Comparison of ENCODE assay signal across 16 cellular contexts in the genomic region with DNA sequence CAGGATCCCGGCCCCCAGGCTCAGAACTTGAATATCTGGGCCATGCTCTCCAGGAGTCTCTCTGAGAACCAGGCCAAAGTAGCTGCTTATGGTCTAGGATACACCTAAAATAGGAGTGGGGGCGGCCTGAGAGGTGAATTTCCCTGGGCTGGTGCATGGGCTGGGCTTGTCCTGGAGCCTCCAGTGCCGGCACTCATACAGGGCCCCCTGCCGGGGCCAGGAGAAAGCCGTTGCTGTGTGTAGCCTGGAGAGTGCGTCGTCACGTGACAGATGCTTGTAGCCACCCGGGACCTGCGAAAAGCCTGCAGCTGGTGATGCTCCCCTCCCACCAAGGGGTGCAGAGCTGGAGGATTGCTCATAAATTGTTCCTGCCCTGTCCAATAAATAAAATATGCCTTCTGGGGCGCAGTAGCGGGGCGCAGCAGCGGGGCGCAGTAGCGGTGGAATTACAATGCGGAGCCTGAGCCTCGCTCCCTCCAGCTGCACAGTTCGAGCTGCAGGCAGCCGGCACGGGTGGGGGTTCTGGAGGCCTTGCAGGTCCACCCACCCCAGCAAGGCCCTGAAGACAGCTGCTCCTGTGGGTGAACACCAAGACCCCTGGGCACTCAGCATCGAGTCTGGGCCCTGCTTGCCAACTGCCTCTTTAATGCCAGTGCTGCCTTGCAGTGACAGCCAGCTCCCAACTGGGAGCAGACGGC.
A peak's percentile ranks its signal among the peaks of the same experiment; 100 is the strongest.
DNase-seq lines count a peak whose midpoint lies in the region; ATAC-seq, FAIRE-seq and TF ChIP-seq lines count a peak whose summit lies in the region.
"Had no signal": no experiment of that assay in that cellular context is flagged by ENCODE, and none has a peak within 500 bp of the region (broad histone marks: within the 10 kb centered on the region; RNA-seq: fewer than 3 reads in every experiment).

No MANE protein-coding gene starts in this region.

- no peaks in the 10 kb centered on the region for H4K20me1 ChIP-seq in K562 (replicated peaks; ENCODE audit: control insufficient read depth, insufficient read depth, low read length)

- H3K9me3 ChIP-seq in K562 (replicated peaks; ENCODE audit: control insufficient read depth, insufficient read depth, low read depth, low read length) (no peaks in the 10 kb centered on the region), lower lobe of right lung (no peaks in the 10 kb centered on the region)
- H3K9me3 ChIP-seq: HAP-1 had no signal

- H3K9ac ChIP-seq in K562 (ENCODE audit: insufficient read depth in 1 of 2, low read depth in 2 of 2, low read length in 2 of 2), result no peak overlapping the region

- TF ChIP-seq EP300 in K562 (IDR thresholded peaks at IDR 0.05; ENCODE audit: low read length), result no peak

- no peaks in the 10 kb centered on the region for H3K9me3 Mint-ChIP-seq in type B pancreatic cell

- DNase-seq in Right ventricle myocardium superior (peak; percentile 37), left cardiac atrium (no peak), K562 (ENCODE audit: extremely low read depth in 1 of 4, low spot score in 3 of 4) (peak; percentile 15 to 38 (median 26)), lower lobe of right lung (peak; percentile 29), type B pancreatic cell (ENCODE audit: extremely low spot score, unreplicated experiment) (no peak), NCI-H2196 treated with DMSO at 0.1 percent for 48 hours (lab: John Stamatoyannopoulos, UW; ENCODE audit: unreplicated experiment) (no peak)
- no peak for DNase-seq in stimulated activated CD4-positive, alpha-beta T cell treated with anti-CD3 and anti-CD28 coated beads, Interleukin-2, amount 100 ng/mL, for 24 hours
- DNase-seq: EL; left colon; NCI-H187; stimulated activated CD4-positive, alpha-beta T cell treated with anti-CD3 and anti-CD28 coated beads, Interleukin-1b, Interleukin-23, amount 100 ng/mL, for 48 hours; stimulated activated naive CD4-positive, alpha-beta T cell had no signal

- ATAC-seq in Right ventricle myocardium superior (ENCODE audit: poor library complexity), result no peak
- ATAC-seq in left cardiac atrium, result no peak
- peak; percentile 92 for ATAC-seq in K562
- peak in 1 of 2 donors; percentile 26 for ATAC-seq in lower lobe of right lung
- no peak for ATAC-seq in GM18909 (IDR thresholded peaks at IDR 0.05; ENCODE audit: poor library complexity, unreplicated experiment)
- ATAC-seq: left colon had no signal

- intact Hi-C loops in Right ventricle myocardium superior (cut with DNase I) (no loop called here), left cardiac atrium (cut with DNase I) (no loop called here), K562 (cut with micrococcal nuclease) (no loop called here), lower lobe of right lung (cut with DNase I) (no loop called here)

- H3K27ac ChIP-seq in K562 (ENCODE audit: extremely low read depth, low read depth, low read length), result no peak overlapping the region
- H3K27ac ChIP-seq in lower lobe of right lung, result no peak overlapping the region

- no TSS peak for BruUV-seq in K562 (replicated peaks; lab: Mats Ljungman, UMichigan)

- no peak overlapping the region for H3K4me3 Mint-ChIP-seq in type B pancreatic cell
- H3K4me3 Mint-ChIP-seq: activated naive CD8-positive, alpha-beta T cell; IgD-negative memory B cell had no signal

- H3K4me2 ChIP-seq in K562 (ENCODE audit: insufficient read depth, low read length), result no peak overlapping the region

- no peak for FAIRE-seq in K562 (lab: Jason Lieb, UNC)

- peak in 2 of 3 experiments; percentile 19 to 32; a peak in 3 of 6 replicates for TF ChIP-seq CTCF in K562 (IDR thresholded peaks at IDR 0.05 in 2 of 3, conservative IDR thresholded peaks at IDR 0.05 in 1 of 3; ENCODE audit: insufficient read depth in 2 of 3, low read depth in 1 of 3, low read length in 3 of 3)
- TF ChIP-seq CTCF in lower lobe of right lung (IDR thresholded peaks at IDR 0.05), result no peak
- TF ChIP-seq CTCF in type B pancreatic cell (conservative IDR thresholded peaks at IDR 0.05), result peak; percentile 53

- H3K36me3 Mint-ChIP-seq in type B pancreatic cell, result no peaks in the 10 kb centered on the region
- H3K36me3 Mint-ChIP-seq: activated naive CD8-positive, alpha-beta T cell; IgD-negative memory B cell had no signal

- WGBS in K562 (ENCODE audit: insufficient coverage, low coverage, missing lambda C conversion rate), result 0% methylated on average over 12 of the region's 23 CpGs

- POLR2A ChIA-PET in K562 (lab: Yijun Ruan, JAX), result interaction anchor here (0.5 kb wide), 1 partner anchor 217 kb away, joined by 5 read pairs; no protein-coding TSS in a partner anchor

- no peaks in the 10 kb centered on the region; a peak in 1 of 5 replicates for H3K4me1 ChIP-seq in K562 (replicated peaks in 1 of 2; ENCODE audit: control insufficient read depth in 2 of 2, insufficient read depth in 2 of 2, low read length in 2 of 2)
- H3K4me1 ChIP-seq in lower lobe of right lung, result no peaks in the 10 kb centered on the region
- H3K4me1 ChIP-seq: HAP-1 had no signal

- H3K36me3 ChIP-seq in K562 (ENCODE audit: control insufficient read depth, insufficient read depth, low read length) (no peaks in the 10 kb centered on the region), lower lobe of right lung (no peaks in the 10 kb centered on the region)
- H3K36me3 ChIP-seq: HAP-1 had no signal

- H3K4me1 Mint-ChIP-seq in type B pancreatic cell (ENCODE audit: unreplicated experiment), result no peaks in the 10 kb centered on the region
- H3K4me1 Mint-ChIP-seq: IgD-negative memory B cell had no signal

- no peak overlapping the region for H3K4me3 ChIP-seq in K562
- no peak overlapping the region for H3K4me3 ChIP-seq in lower lobe of right lung
- H3K4me3 ChIP-seq: HAP-1 had no signal

- no peak for TF ChIP-seq POLR2A in K562 (conservative IDR thresholded peaks at IDR 0.05)

- CTCF ChIA-PET in K562 (lab: Yijun Ruan, JAX; ENCODE audit: low intra/inter-chr PET ratio), result no interaction called here

- H3K27me3 ChIP-seq in K562 (ENCODE audit: control insufficient read depth in 2 of 2, insufficient read depth in 2 of 2, low read length in 2 of 2), result peaks cover 0 to 12% of the 10 kb centered on the region in 2 experiments; a peak in 1 of 5 replicates
- H3K27me3 ChIP-seq in lower lobe of right lung (ENCODE audit: low read depth), result peaks cover 3% of the 10 kb centered on the region

- no peak overlapping the region for H2AFZ ChIP-seq in K562 (ENCODE audit: low read depth, low read length)

- no peaks in the 10 kb centered on the region for H3K9me1 ChIP-seq in K562 (ENCODE audit: control insufficient read depth, insufficient read depth, low read length)

- in situ Hi-C loops in K562 (cut with MboI), result no loop called here

- TF ChIP-seq RAD21 in K562 (CRISPR knock-in tag; conservative IDR thresholded peaks at IDR 0.05 in 1 of 2, IDR thresholded peaks at IDR 0.05 in 1 of 2), result no peak

- H3K79me2 ChIP-seq in K562 (ENCODE audit: control insufficient read depth, insufficient read depth, low read length), result no peaks in the 10 kb centered on the region

- peaks cover 12% of the 10 kb centered on the region for H3K27me3 Mint-ChIP-seq in type B pancreatic cell
- H3K27me3 Mint-ChIP-seq: activated naive CD8-positive, alpha-beta T cell; IgD-negative memory B cell had no signal

- H3K27ac Mint-ChIP-seq in type B pancreatic cell, result no peak overlapping the region
- H3K27ac Mint-ChIP-seq: activated naive CD8-positive, alpha-beta T cell; IgD-negative memory B cell had no signal

TF ChIP-seq in K562, 482 proteins besides CTCF, POLR2A, EP300 and RAD21 (continues in another document):
- TF ChIP-seq SOX6 (IDR thresholded peaks at IDR 0.05) (no peak), RAD51 (IDR thresholded peaks at IDR 0.05; ENCODE audit: borderline replicate concordance, low read depth) (peak; percentile 83), XRCC5 (IDR thresholded peaks at IDR 0.05; ENCODE audit: low read depth, low read length) (no peak), ZNF253 (CRISPR knock-in tag; conservative IDR thresholded peaks at IDR 0.05) (no peak), ETV6 (IDR thresholded peaks at IDR 0.05; ENCODE audit: borderline replicate concordance in 1 of 2, low read depth in 2 of 2, low read length in 1 of 2) (no peak), ETV6 (CRISPR knock-in tag; IDR thresholded peaks at IDR 0.05; ENCODE audit: borderline replicate concordance) (no peak)
- TF ChIP-seq, protein P1, sequence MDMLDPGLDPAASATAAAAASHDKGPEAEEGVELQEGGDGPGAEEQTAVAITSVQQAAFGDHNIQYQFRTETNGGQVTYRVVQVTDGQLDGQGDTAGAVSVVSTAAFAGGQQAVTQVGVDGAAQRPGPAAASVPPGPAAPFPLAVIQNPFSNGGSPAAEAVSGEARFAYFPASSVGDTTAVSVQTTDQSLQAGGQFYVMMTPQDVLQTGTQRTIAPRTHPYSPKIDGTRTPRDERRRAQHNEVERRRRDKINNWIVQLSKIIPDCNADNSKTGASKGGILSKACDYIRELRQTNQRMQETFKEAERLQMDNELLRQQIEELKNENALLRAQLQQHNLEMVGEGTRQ (CRISPR knock-in tag; IDR thresholded peaks at IDR 0.05), result peak; percentile 76
- TF ChIP-seq, protein P2, sequence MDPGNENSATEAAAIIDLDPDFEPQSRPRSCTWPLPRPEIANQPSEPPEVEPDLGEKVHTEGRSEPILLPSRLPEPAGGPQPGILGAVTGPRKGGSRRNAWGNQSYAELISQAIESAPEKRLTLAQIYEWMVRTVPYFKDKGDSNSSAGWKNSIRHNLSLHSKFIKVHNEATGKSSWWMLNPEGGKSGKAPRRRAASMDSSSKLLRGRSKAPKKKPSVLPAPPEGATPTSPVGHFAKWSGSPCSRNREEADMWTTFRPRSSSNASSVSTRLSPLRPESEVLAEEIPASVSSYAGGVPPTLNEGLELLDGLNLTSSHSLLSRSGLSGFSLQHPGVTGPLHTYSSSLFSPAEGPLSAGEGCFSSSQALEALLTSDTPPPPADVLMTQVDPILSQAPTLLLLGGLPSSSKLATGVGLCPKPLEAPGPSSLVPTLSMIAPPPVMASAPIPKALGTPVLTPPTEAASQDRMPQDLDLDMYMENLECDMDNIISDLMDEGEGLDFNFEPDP (CRISPR knock-in tag; IDR thresholded peaks at IDR 0.05), result no peak
- TF ChIP-seq, protein P3, sequence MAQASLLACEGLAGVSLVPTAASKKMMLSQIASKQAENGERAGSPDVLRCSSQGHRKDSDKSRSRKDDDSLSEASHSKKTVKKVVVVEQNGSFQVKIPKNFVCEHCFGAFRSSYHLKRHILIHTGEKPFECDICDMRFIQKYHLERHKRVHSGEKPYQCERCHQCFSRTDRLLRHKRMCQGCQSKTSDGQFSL (CRISPR knock-in tag; IDR thresholded peaks at IDR 0.05), result no peak
- TF ChIP-seq, protein P3 (tag; IDR thresholded peaks at IDR 0.05), result no peak

Comparison
In these comparisons a context has a peak if more than half of its experiments do, and no peak if none do; other contexts are left out.
1. DNase-seq: peak in Right ventricle myocardium superior (single experiment), K562 (4 of 4) and lower lobe of right lung (single experiment); none in left cardiac atrium (single experiment), type B pancreatic cell (single experiment), NCI-H2196 treated with DMSO at 0.1 percent for 48 hours (single experiment) and stimulated activated CD4-positive, alpha-beta T cell treated with anti-CD3 and anti-CD28 coated beads, Interleukin-2, amount 100 ng/mL, for 24 hours (0 of 2).